In genomic region chr20:25685276-25686080, GRCh38 we compare ENCODE assay signal across 9 cellular contexts. TPM values are rescaled to one million over a fixed set of nuclear protein-coding genes. Genes with fewer than 3 reads are reported as not detected.
A peak's percentile ranks its signal among the peaks of the same experiment; 100 is the strongest.
DNase-seq lines count a peak whose midpoint lies in the region; ATAC-seq, FAIRE-seq and TF ChIP-seq lines count a peak whose summit lies in the region.
"Had no signal": no experiment of that assay in that cellular context is flagged by ENCODE, and none has a peak within 500 bp of the region (broad histone marks: within the 10 kb centered on the region; RNA-seq: fewer than 3 reads in every experiment).

No MANE protein-coding gene starts in this region.

- H2BK15ac ChIP-seq in H9 (ENCODE audit: low read depth, low read length), result no peak overlapping the region

- H3K4me3 Mint-ChIP-seq in H9, result no peak overlapping the region

- no peak overlapping the region for H3K4me2 ChIP-seq in H9 (ENCODE audit: insufficient read depth, insufficient read length, low read length)
- H3K4me2 ChIP-seq in HepG2 (ENCODE audit: low read depth, low read length), result no peak overlapping the region
- H3K4me2 ChIP-seq in smooth muscle cell, result no peak overlapping the region

- no peak overlapping the region for H4K91ac ChIP-seq in H9 (ENCODE audit: insufficient read length, low read depth, low read length)

- H3K9ac ChIP-seq in H9 (ENCODE audit: extremely low read depth, insufficient read length, low read length) (no peak overlapping the region), HepG2 (ENCODE audit: insufficient read depth, low read depth, low read length) (no peak overlapping the region), smooth muscle cell (ENCODE audit: low read depth) (no peak overlapping the region)

- H4K20me1 ChIP-seq in H9 (ENCODE audit: control insufficient read depth, insufficient read depth, insufficient read length) (no peaks in the 10 kb centered on the region), HepG2 (ENCODE audit: insufficient read depth, low read length) (no peaks in the 10 kb centered on the region), smooth muscle cell (ENCODE audit: low read depth) (peaks cover 10% of the 10 kb centered on the region)

- no peak overlapping the region for H3K23ac ChIP-seq in H9 (ENCODE audit: insufficient read length, low read depth, low read length)

- H3K27me3 ChIP-seq in H9 (ENCODE audit: insufficient read depth, low read length) (no peaks in the 10 kb centered on the region), HepG2 (ENCODE audit: control insufficient read depth in 1 of 2, insufficient read depth in 2 of 2, low read length in 2 of 2) (no peaks in the 10 kb centered on the region), smooth muscle cell (ENCODE audit: low read depth) (no peaks in the 10 kb centered on the region)

- H2BK12ac ChIP-seq in H9 (ENCODE audit: insufficient read length, low read depth, low read length), result no peak overlapping the region

- H3K4me1 ChIP-seq in H9 (ENCODE audit: insufficient read depth, low read length) (no peaks in the 10 kb centered on the region), HepG2 (ENCODE audit: insufficient read depth, low read length) (no peaks in the 10 kb centered on the region), smooth muscle cell (ENCODE audit: low read depth) (no peaks in the 10 kb centered on the region)

- no peak overlapping the region for H2BK120ac ChIP-seq in H9 (ENCODE audit: low read depth, low read length, poor library complexity, severe bottlenecking)

- no peak overlapping the region for H3K4ac ChIP-seq in H9 (ENCODE audit: low read depth, low read length)

- H3K4me3 ChIP-seq in HepG2 (replicated peaks in 1 of 3; ENCODE audit: insufficient read depth in 1 of 3, low read depth in 2 of 3, low read length in 3 of 3) (no peak overlapping the region), smooth muscle cell (no peak overlapping the region)

- no peak overlapping the region for H2AK5ac ChIP-seq in H9 (ENCODE audit: insufficient read length, low read length)

- intact Hi-C loops in HepG2 (cut with micrococcal nuclease; ENCODE audit: unreplicated experiment), result no loop called here

- H3F3A ChIP-seq in smooth muscle cell (ENCODE audit: low read depth), result no peaks in the 10 kb centered on the region

- POLR2A ChIA-PET in HepG2 (lab: Yijun Ruan, JAX), result no interaction called here

- H3K36me3 ChIP-seq in HepG2 (replicated peaks in 1 of 2; ENCODE audit: control insufficient read depth in 1 of 2, insufficient read depth in 2 of 2, low read length in 2 of 2) (peaks cover 6 to 16% of the 10 kb centered on the region in 2 experiments; a peak in 4 of 5 replicates), smooth muscle cell (ENCODE audit: low read depth) (peaks cover 7% of the 10 kb centered on the region)

- H3K27ac ChIP-seq in H9 (ENCODE audit: insufficient read length, low read depth, low read length) (no peak overlapping the region), HepG2 (ENCODE audit: extremely low read length, insufficient read depth, low read length) (no peak overlapping the region), smooth muscle cell (ENCODE audit: low read depth) (no peak overlapping the region)

- no CpG with 5 or more reads among the region's 9 CpGs for WGBS in H9 (ENCODE audit: extremely low coverage, insufficient read length, low lambda C conversion rate)
- 94% methylated on average over 9 of the region's 9 CpGs for WGBS in HepG2 (ENCODE audit: low lambda C conversion rate)
- WGBS in smooth muscle cell (ENCODE audit: low lambda C conversion rate), result 97% methylated on average over 9 of the region's 9 CpGs

- H2AFZ ChIP-seq in H9 (ENCODE audit: low read length) (no peak overlapping the region), HepG2 (ENCODE audit: low read length) (no peak overlapping the region), smooth muscle cell (ENCODE audit: low read depth) (no peak overlapping the region)

- H3T11ph ChIP-seq in H9 (ENCODE audit: low read length), result no peak overlapping the region

- H3K56ac ChIP-seq in H9 (ENCODE audit: insufficient read length, low read depth, low read length), result no peak overlapping the region

- CTCF ChIA-PET in HepG2 (lab: Yijun Ruan, JAX; ENCODE audit: low intra/inter-chr PET ratio, low total read pairs), result no interaction called here

- TF ChIP-seq POLR2A in HepG2 (IDR thresholded peaks at IDR 0.05; ENCODE audit: insufficient read depth in 1 of 2, low read depth in 2 of 2, low read length in 2 of 2), result no peak

- H3K23me2 ChIP-seq in H9 (ENCODE audit: insufficient read length, low read depth, low read length, poor library complexity, severe bottlenecking), result no peaks in the 10 kb centered on the region

- TF ChIP-seq CTCF in H9 (conservative IDR thresholded peaks at IDR 0.05), result peak; percentile 42; the same call in 2 of the 3 replicates
- TF ChIP-seq CTCF in HepG2 (CRISPR knock-in tag; IDR thresholded peaks at IDR 0.05), result no peak
- no peak for TF ChIP-seq CTCF in smooth muscle cell (IDR thresholded peaks at IDR 0.05; ENCODE audit: borderline replicate concordance, insufficient read depth, poor library complexity, severe bottlenecking)

- no peak overlapping the region for H2BK20ac ChIP-seq in H9 (ENCODE audit: low read depth, low read length, poor library complexity, severe bottlenecking)

- no peak for TF ChIP-seq RAD21 in HepG2 (CRISPR knock-in tag; IDR thresholded peaks at IDR 0.05)

- H3K9me3 Mint-ChIP-seq in H9, result peaks cover 0 to 3% of the 10 kb centered on the region in 2 experiments; a peak in 1 of 5 replicates

- H3K9me3 ChIP-seq in H9 (ENCODE audit: control insufficient read depth, low read depth, low read length) (no peaks in the 10 kb centered on the region), HepG2 (ENCODE audit: low read length) (no peaks in the 10 kb centered on the region), smooth muscle cell (replicated peaks; ENCODE audit: low read depth) (no peaks in the 10 kb centered on the region)

- ATAC-seq in GM18870 (IDR thresholded peaks at IDR 0.05; ENCODE audit: unreplicated experiment) (peak; percentile 87), HG03571 (IDR thresholded peaks at IDR 0.05; ENCODE audit: unreplicated experiment) (peak; percentile 86), HepG2 (peak; percentile 85)

- H4K5ac ChIP-seq in H9 (ENCODE audit: insufficient read length, low read depth, low read length), result no peak overlapping the region

- in situ Hi-C loops in HepG2 (cut with HindIII; ENCODE audit: extremely low pct_ligation_motif_present, low pct_unique_long_range_greater_than_20kb), result no loop called here

- H3K27me3 Mint-ChIP-seq in H9 (ENCODE audit: low read depth), result no peaks in the 10 kb centered on the region

- peaks cover 0 to 7% of the 10 kb centered on the region in 2 experiments; a peak in 2 of 4 replicates for H3K4me1 Mint-ChIP-seq in H9

- no peak for DNase-seq in H9
- no peak for DNase-seq in HepG2 (ENCODE audit: low spot score)
- no peak for DNase-seq in NCI-H748 treated with DMSO at 0.1 percent for 48 hours (lab: John Stamatoyannopoulos, UW)
- no peak for DNase-seq in medulla oblongata (ENCODE audit: extremely low spot score)
- DNase-seq in smooth muscle cell (lab: John Stamatoyannopoulos, UW; ENCODE audit: unreplicated experiment), result no peak
- no peak for DNase-seq in activated T-cell treated with anti-CD3 and anti-CD28 coated beads for 4 hours
- DNase-seq: activated CD8-positive, alpha-beta memory T cell treated with anti-CD3 and anti-CD28 coated beads for 24 hours had no signal

- H2BK5ac ChIP-seq in H9 (ENCODE audit: insufficient read length, low read length), result no peak overlapping the region

- peak overlapping the region; percentile 34 to 78 (median 74); a peak in 3 of 7 replicates for H3K27ac Mint-ChIP-seq in H9

- FAIRE-seq in HepG2 (lab: Jason Lieb, UNC), result no peak

- no peak overlapping the region for H3K18ac ChIP-seq in H9 (ENCODE audit: insufficient read length, low read depth, low read length)

- H3K14ac ChIP-seq in H9 (ENCODE audit: insufficient read depth, low read length), result no peak overlapping the region

- BruUV-seq in HepG2 (replicated peaks; lab: Mats Ljungman, UMichigan), result no TSS peak

- peaks cover 18 to 42% (median 37%) of the 10 kb centered on the region in 3 experiments for H3K36me3 Mint-ChIP-seq in H9 (ENCODE audit: insufficient read depth in 1 of 3, low read depth in 3 of 3)

- H3K79me1 ChIP-seq in H9 (ENCODE audit: insufficient read depth, low read depth, low read length, poor library complexity, severe bottlenecking), result no peaks in the 10 kb centered on the region

- TF ChIP-seq EP300 in HepG2 (IDR thresholded peaks at IDR 0.05; ENCODE audit: low read depth in 2 of 2, low read length in 2 of 2) (no peak), HepG2 (CRISPR knock-in tag; IDR thresholded peaks at IDR 0.05; ENCODE audit: borderline replicate concordance) (no peak)

- H4K8ac ChIP-seq in H9 (replicated peaks; ENCODE audit: insufficient read length, low read depth, low read length), result no peak overlapping the region

- H3K79me2 ChIP-seq in H9 (ENCODE audit: insufficient read depth, low read length), result no peaks in the 10 kb centered on the region
- H3K79me2 ChIP-seq in HepG2 (ENCODE audit: insufficient read depth, low read length), result no peaks in the 10 kb centered on the region
- H3K79me2 ChIP-seq in smooth muscle cell (ENCODE audit: low read depth), result peaks cover 4% of the 10 kb centered on the region

RNA-seq across cellular contexts. Expression of gene ZNF337, which starts 11.2 kb away (rescaled TPM):
- 9.8 and 10.3 TPM in 2 replicates for total RNA-seq in H9 (2021)
- total RNA-seq in HepG2 (2016; rRNA removed; fragmentation: Illumina TruSeq; extraction: Trizol), result 19.0 and 19.6 TPM in 2 replicates
- total RNA-seq in HepG2 (2016; cell fraction: cytosol; rRNA removed; fragmentation: Illumina TruSeq; extraction: Trizol; ENCODE audit: low read depth), result 2.2 and 3.0 TPM in 2 replicates
- total RNA-seq in HepG2 (2016; cell fraction: insoluble cytoplasmic fraction; rRNA removed; fragmentation: Illumina TruSeq; extraction: Trizol), result 18.2 and 18.3 TPM in 2 replicates
- total RNA-seq in HepG2 (2016; cell fraction: membrane; rRNA removed; fragmentation: Illumina TruSeq; extraction: Trizol), result 7.8 and 8.0 TPM in 2 replicates
- total RNA-seq in HepG2 (2016; cell fraction: nucleus; rRNA removed; fragmentation: Illumina TruSeq; extraction: Trizol), result 24.6 and 29.8 TPM in 2 replicates
- polyA plus RNA-seq in HepG2 (2011; rRNA removed), result 17.0 and 22.8 TPM in 2 replicates
- 5.9 and 8.4 TPM in 2 replicates for polyA plus RNA-seq in HepG2 (2011; cell fraction: cytosol; rRNA removed)
- 55.7 and 72.7 TPM in 2 replicates for polyA plus RNA-seq in HepG2 (2011; cell fraction: nucleus; rRNA removed)
- 15.5 and 18.3 TPM in 2 replicates for polyA plus RNA-seq in HepG2 (2012)
- polyA plus RNA-seq in HepG2 (2016; cell fraction: cytosol; fragmentation: Illumina TruSeq; extraction: Trizol; ENCODE audit: low read depth), result 0.73 and 0.76 TPM in 2 replicates
- polyA plus RNA-seq in HepG2 (2016; cell fraction: insoluble cytoplasmic fraction; fragmentation: Illumina TruSeq; extraction: Trizol; ENCODE audit: low read depth), result 11.0 and 11.6 TPM in 2 replicates
- 2.0 and 2.3 TPM in 2 replicates for polyA plus RNA-seq in HepG2 (2016; cell fraction: membrane; fragmentation: Illumina TruSeq; extraction: Trizol; ENCODE audit: low read depth)
- polyA plus RNA-seq in HepG2 (2016; cell fraction: nucleus; fragmentation: Illumina TruSeq; extraction: Trizol; ENCODE audit: insufficient read depth, low read depth), result 53.5 and 55.7 TPM in 2 replicates
- 9.7 and 16.6 TPM in 2 replicates for polyA minus RNA-seq in HepG2 (2011; rRNA and poly(A)+ RNA removed; ENCODE audit: low replicate concordance)
- 8.7 and 9.0 TPM in 2 replicates for polyA minus RNA-seq in HepG2 (2011; cell fraction: cytosol; rRNA and poly(A)+ RNA removed)
- polyA minus RNA-seq in HepG2 (2011; cell fraction: nucleus; rRNA and poly(A)+ RNA removed), result 34.9 and 55.6 TPM in 2 replicates
- total RNA-seq in smooth muscle cell, result 12.5 and 13.3 TPM in 2 replicates
- polyA plus RNA-seq in smooth muscle cell, result 5.1 and 8.5 TPM in 2 replicates
